1 cellular context compared by ENCODE assay signal in the genomic region with DNA sequence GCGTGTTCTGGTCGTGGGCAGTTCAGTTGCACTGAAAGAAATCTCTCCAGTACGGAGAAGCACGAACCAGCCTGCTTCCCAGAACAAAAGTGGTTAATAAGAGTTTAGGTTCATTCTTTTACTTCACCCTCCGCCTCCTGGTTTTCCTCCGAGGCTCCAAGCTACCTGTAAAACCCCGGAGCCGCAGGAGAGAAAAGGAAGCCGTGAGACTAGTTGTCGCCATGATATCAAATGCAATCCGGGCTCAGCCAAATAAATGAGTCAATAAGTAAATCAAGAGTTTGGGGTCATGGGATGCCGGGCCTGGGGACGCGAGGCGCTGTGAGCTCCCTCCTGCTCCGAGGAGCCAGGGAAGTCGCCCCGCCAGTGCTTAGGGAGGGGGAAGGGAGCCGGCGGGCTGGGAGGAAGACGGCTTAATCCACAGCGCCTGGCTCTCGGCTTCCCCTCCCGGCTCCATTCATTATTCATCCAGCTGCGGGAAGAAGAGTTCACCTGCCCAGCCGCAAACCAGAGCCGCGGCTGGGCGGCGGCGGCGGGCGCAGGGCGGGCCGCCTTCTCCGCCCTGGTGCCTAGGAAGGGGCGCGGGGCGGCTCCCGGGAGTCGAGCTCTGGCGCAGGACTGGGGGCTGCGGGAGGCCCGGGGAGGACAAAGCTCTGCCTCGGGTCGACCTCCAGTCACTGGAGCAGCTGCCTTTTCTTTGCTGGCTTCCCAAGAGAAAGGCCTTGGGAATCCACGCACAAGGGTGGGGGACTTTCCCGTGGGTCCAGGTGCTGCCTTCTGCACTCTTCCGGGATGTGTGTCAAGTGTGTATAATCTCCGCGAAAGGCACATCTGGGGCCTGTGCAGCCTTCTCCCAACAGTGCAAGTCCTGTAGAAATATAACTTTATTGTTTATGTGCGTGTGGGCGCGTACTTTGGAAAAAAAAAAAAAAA.
TF ChIP-seq lines count a peak whose summit lies in the region.

No MANE protein-coding gene starts in this region.

TF ChIP-seq in HepG2, 621 proteins besides CTCF, POLR2A, EP300 and RAD21 (continued from another document and continues in another):
- TF ChIP-seq ZNF574 (CRISPR knock-in tag; IDR thresholded peaks at IDR 0.05) (peak; percentile 17; the same call in 1 of the 2 replicates), FOXK2 (IDR thresholded peaks at IDR 0.05) (no peak), ZNF280B (CRISPR knock-in tag; IDR thresholded peaks at IDR 0.05; ENCODE audit: borderline replicate concordance) (0 out of 2 replicates have a peak, but pooled peaks have one; percentile 47), ARID2 (CRISPR knock-in tag; IDR thresholded peaks at IDR 0.05; ENCODE audit: borderline replicate concordance) (0 out of 2 replicates have a peak, but pooled peaks have one; percentile 17), ZNF768 (CRISPR knock-in tag; IDR thresholded peaks at IDR 0.05) (peak; percentile 57; the same call in 1 of the 2 replicates), ZBTB2 (CRISPR knock-in tag; IDR thresholded peaks at IDR 0.05; ENCODE audit: low read depth) (0 out of 2 replicates have a peak, but pooled peaks have one; percentile 32), GABPB1 (CRISPR knock-in tag; IDR thresholded peaks at IDR 0.05) (peak; percentile 41; the same call in 1 of the 2 replicates), ZNF296 (CRISPR knock-in tag; conservative IDR thresholded peaks at IDR 0.05) (no peak), MTA1 (CRISPR knock-in tag; IDR thresholded peaks at IDR 0.05; ENCODE audit: borderline replicate concordance) (peak; percentile 54; the same call in 1 of the 2 replicates), FOSL2 (CRISPR knock-in tag; IDR thresholded peaks at IDR 0.05) (0 out of 2 replicates have a peak, but pooled peaks have one; percentile 5), ELF1 (CRISPR knock-in tag; IDR thresholded peaks at IDR 0.05) (peak; percentile 42; the same call in 1 of the 2 replicates), SAP130 (CRISPR knock-in tag; IDR thresholded peaks at IDR 0.05; ENCODE audit: low read depth) (peak; percentile 15; the same call in 1 of the 2 replicates), PAX8 (CRISPR knock-in tag; IDR thresholded peaks at IDR 0.05; ENCODE audit: borderline replicate concordance) (0 out of 2 replicates have a peak, but pooled peaks have one; percentile 31), AGO1 (IDR thresholded peaks at IDR 0.05; ENCODE audit: low read depth, low read length, poor library complexity, severe bottlenecking) (peak; percentile 53), SMAD3 (CRISPR knock-in tag; IDR thresholded peaks at IDR 0.05) (0 out of 2 replicates have a peak, but pooled peaks have one; percentile 11), SALL1 (CRISPR knock-in tag; IDR thresholded peaks at IDR 0.05) (peak; percentile 33; the same call in 1 of the 2 replicates), ZNF414 (CRISPR knock-in tag; IDR thresholded peaks at IDR 0.05) (no peak), SRSF9 (IDR thresholded peaks at IDR 0.05; ENCODE audit: borderline replicate concordance, insufficient read depth, low read depth, low read length, poor library complexity, severe bottlenecking) (no peak)
- TF ChIP-seq, protein P1, sequence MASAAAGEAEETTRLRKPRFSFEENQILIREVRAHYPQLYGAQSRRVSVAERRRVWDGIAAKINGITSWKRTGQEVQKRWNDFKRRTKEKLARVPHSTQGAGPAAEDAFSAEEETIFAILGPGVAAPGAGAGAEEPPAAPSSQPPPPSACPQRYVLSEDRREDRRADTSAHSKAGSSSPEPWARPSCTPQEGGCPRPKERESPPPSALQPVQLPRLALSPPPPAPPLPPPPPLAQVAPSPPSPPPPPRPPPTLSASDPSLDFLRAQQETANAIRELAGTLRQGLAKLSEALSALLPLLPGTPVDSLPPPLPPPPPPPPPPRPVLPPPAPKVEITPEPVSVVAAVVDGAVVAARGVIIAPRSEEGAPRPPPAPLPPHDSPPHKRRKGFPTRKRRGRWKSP (CRISPR knock-in tag; IDR thresholded peaks at IDR 0.05): 0 out of 2 replicates have a peak, but pooled peaks have one; percentile 42
- TF ChIP-seq, protein P2, sequence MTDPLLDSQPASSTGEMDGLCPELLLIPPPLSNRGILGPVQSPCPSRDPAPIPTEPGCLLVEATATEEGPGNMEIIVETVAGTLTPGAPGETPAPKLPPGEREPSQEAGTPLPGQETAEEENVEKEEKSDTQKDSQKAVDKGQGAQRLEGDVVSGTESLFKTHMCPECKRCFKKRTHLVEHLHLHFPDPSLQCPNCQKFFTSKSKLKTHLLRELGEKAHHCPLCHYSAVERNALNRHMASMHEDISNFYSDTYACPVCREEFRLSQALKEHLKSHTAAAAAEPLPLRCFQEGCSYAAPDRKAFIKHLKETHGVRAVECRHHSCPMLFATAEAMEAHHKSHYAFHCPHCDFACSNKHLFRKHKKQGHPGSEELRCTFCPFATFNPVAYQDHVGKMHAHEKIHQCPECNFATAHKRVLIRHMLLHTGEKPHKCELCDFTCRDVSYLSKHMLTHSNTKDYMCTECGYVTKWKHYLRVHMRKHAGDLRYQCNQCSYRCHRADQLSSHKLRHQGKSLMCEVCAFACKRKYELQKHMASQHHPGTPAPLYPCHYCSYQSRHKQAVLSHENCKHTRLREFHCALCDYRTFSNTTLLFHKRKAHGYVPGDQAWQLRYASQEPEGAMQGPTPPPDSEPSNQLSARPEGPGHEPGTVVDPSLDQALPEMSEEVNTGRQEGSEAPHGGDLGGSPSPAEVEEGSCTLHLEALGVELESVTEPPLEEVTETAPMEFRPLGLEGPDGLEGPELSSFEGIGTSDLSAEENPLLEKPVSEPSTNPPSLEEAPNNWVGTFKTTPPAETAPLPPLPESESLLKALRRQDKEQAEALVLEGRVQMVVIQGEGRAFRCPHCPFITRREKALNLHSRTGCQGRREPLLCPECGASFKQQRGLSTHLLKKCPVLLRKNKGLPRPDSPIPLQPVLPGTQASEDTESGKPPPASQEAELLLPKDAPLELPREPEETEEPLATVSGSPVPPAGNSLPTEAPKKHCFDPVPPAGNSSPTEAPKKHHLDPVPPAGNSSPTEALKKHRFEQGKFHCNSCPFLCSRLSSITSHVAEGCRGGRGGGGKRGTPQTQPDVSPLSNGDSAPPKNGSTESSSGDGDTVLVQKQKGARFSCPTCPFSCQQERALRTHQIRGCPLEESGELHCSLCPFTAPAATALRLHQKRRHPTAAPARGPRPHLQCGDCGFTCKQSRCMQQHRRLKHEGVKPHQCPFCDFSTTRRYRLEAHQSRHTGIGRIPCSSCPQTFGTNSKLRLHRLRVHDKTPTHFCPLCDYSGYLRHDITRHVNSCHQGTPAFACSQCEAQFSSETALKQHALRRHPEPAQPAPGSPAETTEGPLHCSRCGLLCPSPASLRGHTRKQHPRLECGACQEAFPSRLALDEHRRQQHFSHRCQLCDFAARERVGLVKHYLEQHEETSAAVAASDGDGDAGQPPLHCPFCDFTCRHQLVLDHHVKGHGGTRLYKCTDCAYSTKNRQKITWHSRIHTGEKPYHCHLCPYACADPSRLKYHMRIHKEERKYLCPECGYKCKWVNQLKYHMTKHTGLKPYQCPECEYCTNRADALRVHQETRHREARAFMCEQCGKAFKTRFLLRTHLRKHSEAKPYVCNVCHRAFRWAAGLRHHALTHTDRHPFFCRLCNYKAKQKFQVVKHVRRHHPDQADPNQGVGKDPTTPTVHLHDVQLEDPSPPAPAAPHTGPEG (CRISPR knock-in tag; IDR thresholded peaks at IDR 0.05): no peak
- TF ChIP-seq, protein P3, sequence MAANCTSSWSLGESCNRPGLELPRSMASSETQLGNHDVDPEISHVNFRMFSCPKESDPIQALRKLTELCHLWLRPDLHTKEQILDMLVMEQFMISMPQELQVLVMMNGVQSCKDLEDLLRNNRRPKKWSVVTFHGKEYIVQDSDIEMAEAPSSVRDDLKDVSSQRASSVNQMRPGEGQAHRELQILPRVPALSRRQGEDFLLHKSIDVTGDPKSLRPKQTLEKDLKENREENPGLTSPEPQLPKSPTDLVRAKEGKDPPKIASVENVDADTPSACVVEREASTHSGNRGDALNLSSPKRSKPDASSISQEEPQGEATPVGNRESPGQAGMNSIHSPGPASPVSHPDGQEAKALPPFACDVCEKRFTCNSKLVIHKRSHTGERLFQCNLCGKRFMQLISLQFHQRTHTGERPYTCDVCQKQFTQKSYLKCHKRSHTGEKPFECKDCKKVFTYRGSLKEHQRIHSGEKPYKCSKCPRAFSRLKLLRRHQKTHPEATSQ (CRISPR knock-in tag; IDR thresholded peaks at IDR 0.05; ENCODE audit: borderline replicate concordance): no peak
- TF ChIP-seq, protein P4, sequence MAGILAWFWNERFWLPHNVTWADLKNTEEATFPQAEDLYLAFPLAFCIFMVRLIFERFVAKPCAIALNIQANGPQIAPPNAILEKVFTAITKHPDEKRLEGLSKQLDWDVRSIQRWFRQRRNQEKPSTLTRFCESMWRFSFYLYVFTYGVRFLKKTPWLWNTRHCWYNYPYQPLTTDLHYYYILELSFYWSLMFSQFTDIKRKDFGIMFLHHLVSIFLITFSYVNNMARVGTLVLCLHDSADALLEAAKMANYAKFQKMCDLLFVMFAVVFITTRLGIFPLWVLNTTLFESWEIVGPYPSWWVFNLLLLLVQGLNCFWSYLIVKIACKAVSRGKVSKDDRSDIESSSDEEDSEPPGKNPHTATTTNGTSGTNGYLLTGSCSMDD (CRISPR knock-in tag; IDR thresholded peaks at IDR 0.05): no peak
- TF ChIP-seq, protein P5, sequence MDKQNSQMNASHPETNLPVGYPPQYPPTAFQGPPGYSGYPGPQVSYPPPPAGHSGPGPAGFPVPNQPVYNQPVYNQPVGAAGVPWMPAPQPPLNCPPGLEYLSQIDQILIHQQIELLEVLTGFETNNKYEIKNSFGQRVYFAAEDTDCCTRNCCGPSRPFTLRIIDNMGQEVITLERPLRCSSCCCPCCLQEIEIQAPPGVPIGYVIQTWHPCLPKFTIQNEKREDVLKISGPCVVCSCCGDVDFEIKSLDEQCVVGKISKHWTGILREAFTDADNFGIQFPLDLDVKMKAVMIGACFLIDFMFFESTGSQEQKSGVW (CRISPR knock-in tag; IDR thresholded peaks at IDR 0.05; ENCODE audit: borderline replicate concordance): no peak
- TF ChIP-seq, protein P6, sequence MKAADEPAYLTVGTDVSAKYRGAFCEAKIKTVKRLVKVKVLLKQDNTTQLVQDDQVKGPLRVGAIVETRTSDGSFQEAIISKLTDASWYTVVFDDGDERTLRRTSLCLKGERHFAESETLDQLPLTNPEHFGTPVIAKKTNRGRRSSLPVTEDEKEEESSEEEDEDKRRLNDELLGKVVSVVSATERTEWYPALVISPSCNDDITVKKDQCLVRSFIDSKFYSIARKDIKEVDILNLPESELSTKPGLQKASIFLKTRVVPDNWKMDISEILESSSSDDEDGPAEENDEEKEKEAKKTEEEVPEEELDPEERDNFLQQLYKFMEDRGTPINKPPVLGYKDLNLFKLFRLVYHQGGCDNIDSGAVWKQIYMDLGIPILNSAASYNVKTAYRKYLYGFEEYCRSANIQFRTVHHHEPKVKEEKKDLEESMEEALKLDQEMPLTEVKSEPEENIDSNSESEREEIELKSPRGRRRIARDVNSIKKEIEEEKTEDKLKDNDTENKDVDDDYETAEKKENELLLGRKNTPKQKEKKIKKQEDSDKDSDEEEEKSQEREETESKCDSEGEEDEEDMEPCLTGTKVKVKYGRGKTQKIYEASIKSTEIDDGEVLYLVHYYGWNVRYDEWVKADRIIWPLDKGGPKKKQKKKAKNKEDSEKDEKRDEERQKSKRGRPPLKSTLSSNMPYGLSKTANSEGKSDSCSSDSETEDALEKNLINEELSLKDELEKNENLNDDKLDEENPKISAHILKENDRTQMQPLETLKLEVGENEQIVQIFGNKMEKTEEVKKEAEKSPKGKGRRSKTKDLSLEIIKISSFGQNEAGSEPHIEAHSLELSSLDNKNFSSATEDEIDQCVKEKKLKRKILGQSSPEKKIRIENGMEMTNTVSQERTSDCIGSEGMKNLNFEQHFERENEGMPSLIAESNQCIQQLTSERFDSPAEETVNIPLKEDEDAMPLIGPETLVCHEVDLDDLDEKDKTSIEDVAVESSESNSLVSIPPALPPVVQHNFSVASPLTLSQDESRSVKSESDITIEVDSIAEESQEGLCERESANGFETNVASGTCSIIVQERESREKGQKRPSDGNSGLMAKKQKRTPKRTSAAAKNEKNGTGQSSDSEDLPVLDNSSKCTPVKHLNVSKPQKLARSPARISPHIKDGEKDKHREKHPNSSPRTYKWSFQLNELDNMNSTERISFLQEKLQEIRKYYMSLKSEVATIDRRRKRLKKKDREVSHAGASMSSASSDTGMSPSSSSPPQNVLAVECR (CRISPR knock-in tag; IDR thresholded peaks at IDR 0.05; ENCODE audit: borderline replicate concordance): peak; percentile 59; the same call in 1 of the 2 replicates
